ENCODE assay signal across 11 cellular contexts in the genomic region with DNA sequence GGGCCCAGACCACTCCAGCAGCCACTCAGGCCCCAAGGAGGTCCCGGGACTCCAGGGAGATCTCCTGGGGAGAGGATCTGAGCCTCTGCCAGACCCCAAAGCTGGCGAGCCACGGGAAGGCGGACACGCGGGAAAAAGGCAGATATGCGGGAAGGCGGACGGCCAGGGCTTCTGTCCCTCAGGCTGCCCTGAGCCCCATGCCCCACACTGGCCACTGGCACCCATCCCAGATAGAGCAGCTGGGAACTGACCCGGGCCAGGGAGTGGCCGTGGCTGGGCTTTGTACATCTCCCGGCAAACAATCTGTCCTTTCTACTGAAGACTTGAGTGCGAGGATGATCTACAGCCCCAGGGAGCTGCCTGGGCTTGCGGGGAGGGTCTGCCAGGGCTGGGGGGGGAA. TPM values are rescaled to one million over a fixed set of nuclear protein-coding genes. Genes with fewer than 3 reads are reported as not detected.
DNase-seq lines count a peak whose midpoint lies in the region; ATAC-seq, FAIRE-seq and TF ChIP-seq lines count a peak whose summit lies in the region.
"Had no signal": no experiment of that assay in that cellular context is flagged by ENCODE, and none has a peak within 500 bp of the region (broad histone marks: within the 10 kb centered on the region; RNA-seq: fewer than 3 reads in every experiment).

No MANE protein-coding gene starts in this region.

- no peak for TF ChIP-seq POLR2A in testis (IDR thresholded peaks at IDR 0.05)
- TF ChIP-seq POLR2A in GM12891 (IDR thresholded peaks at IDR 0.05; ENCODE audit: low read depth, low read length): no peak

- peak; percentile 42 for DNase-seq in adipocyte (ENCODE audit: low read depth)
- DNase-seq in fibroblast of lung (ENCODE audit: low read depth in 2 of 2): peak; percentile 24 to 82
- peak; percentile 76 for DNase-seq in middle frontal gyrus (ENCODE audit: extremely low spot score, low spot score)
- DNase-seq in testis: peak; percentile 84
- no peak for DNase-seq in GM12891 (ENCODE audit: insufficient read length, low spot score)
- DNase-seq: COR-L47; NCI-H1436 treated with DMSO at 0.1 percent for 48 hours; stimulated activated CD4-positive, alpha-beta T cell treated with anti-CD3 and anti-CD28 coated beads, Interleukin-15, amount 100 ng/mL, for 24 hours had no signal

- WGBS in testis, 2 donors: 52 to 53% methylated on average over 3 to 13 of the region's 14 CpGs

- no peak for FAIRE-seq in GM12891 (lab: Jason Lieb, UNC)

- ATAC-seq in GM19328 (IDR thresholded peaks at IDR 0.05; ENCODE audit: unreplicated experiment) (no peak), GM18870 (IDR thresholded peaks at IDR 0.05; ENCODE audit: unreplicated experiment) (no peak)
- ATAC-seq: stimulated activated memory B cell treated with anti-CD40 and anti-IgM and Interleukin-4, amounts not matched to agents 10 μg/mL and 1 μg/mL and 100 μg/mL, for 72 hours had no signal

- no peak overlapping the region for H2AFZ ChIP-seq in fibroblast of lung (ENCODE audit: low read length)

- no peak overlapping the region for H3K9ac ChIP-seq in adipocyte (ENCODE audit: low read length)
- no peak overlapping the region for H3K9ac ChIP-seq in fibroblast of lung (ENCODE audit: insufficient read depth, low read length)

- H3K4me3 ChIP-seq in adipocyte (ENCODE audit: low read length): no peak overlapping the region
- H3K4me3 ChIP-seq in fibroblast of lung (replicated peaks in 1 of 4; ENCODE audit: control extremely low read depth in 1 of 4, insufficient read depth in 1 of 4, low read depth in 3 of 4, low read length in 4 of 4): no peak overlapping the region
- no peak overlapping the region for H3K4me3 ChIP-seq in testis

- no peak overlapping the region for H3K27ac ChIP-seq in fibroblast of lung (ENCODE audit: insufficient read depth, low read length)
- no peak overlapping the region for H3K27ac ChIP-seq in testis

- no peak overlapping the region for H3K4me2 ChIP-seq in fibroblast of lung (ENCODE audit: extremely low read depth, insufficient read depth, low read length)

- intact Hi-C loops in testis (cut with DNase I; ENCODE audit: low total_unique reads): no loop called here

- no peaks in the 10 kb centered on the region for H4K20me1 ChIP-seq in fibroblast of lung (ENCODE audit: control insufficient read depth, extremely low read depth, insufficient read depth, low read length)

- H3K27me3 ChIP-seq in adipocyte (replicated peaks; ENCODE audit: control insufficient read depth, insufficient read depth, low read length) (no peaks in the 10 kb centered on the region), fibroblast of lung (ENCODE audit: control insufficient read depth, insufficient read depth, low read length) (no peaks in the 10 kb centered on the region), testis (no peaks in the 10 kb centered on the region)

- H3K4me1 ChIP-seq in adipocyte (ENCODE audit: control insufficient read depth, insufficient read depth, low read length) (peaks cover 54% of the 10 kb centered on the region), fibroblast of lung (ENCODE audit: control insufficient read depth, extremely low read depth, insufficient read depth, low read length) (peaks cover 38% of the 10 kb centered on the region), testis (peaks cover 58% of the 10 kb centered on the region)

- H3K36me3 ChIP-seq in adipocyte (ENCODE audit: control insufficient read depth, insufficient read depth, low read length, severe bottlenecking) (no peaks in the 10 kb centered on the region), fibroblast of lung (ENCODE audit: control insufficient read depth, insufficient read depth, low read length) (no peaks in the 10 kb centered on the region), testis (ENCODE audit: low read depth, missing control alignments) (no peaks in the 10 kb centered on the region)

- H3K9me3 ChIP-seq in adipocyte (ENCODE audit: control insufficient read depth, low read length): no peaks in the 10 kb centered on the region
- no peaks in the 10 kb centered on the region for H3K9me3 ChIP-seq in fibroblast of lung (ENCODE audit: control insufficient read depth, insufficient read depth, low read depth, low read length)
- no peaks in the 10 kb centered on the region for H3K9me3 ChIP-seq in testis

- no peaks in the 10 kb centered on the region for H3K79me2 ChIP-seq in fibroblast of lung (ENCODE audit: control insufficient read depth, insufficient read depth, low read length)

- TF ChIP-seq CTCF in fibroblast of lung (conservative IDR thresholded peaks at IDR 0.05 in 1 of 2, IDR thresholded peaks at IDR 0.05 in 1 of 2; ENCODE audit: low read depth in 1 of 2, low read length in 2 of 2) (no peak), testis (IDR thresholded peaks at IDR 0.05) (no peak)

TF ChIP-seq in GM12891, 5 proteins besides CTCF, POLR2A, EP300 and RAD21:
- no peak for TF ChIP-seq TAF1 (IDR thresholded peaks at IDR 0.05; ENCODE audit: low read depth, low read length)
- no peak for TF ChIP-seq POU2F2 (IDR thresholded peaks at IDR 0.05; ENCODE audit: low read depth, low read length)
- no peak for TF ChIP-seq SPI1 (IDR thresholded peaks at IDR 0.05; ENCODE audit: low read depth, low read length)
- no peak for TF ChIP-seq PAX5 (IDR thresholded peaks at IDR 0.05; ENCODE audit: insufficient read depth, low read length, severe bottlenecking)
- no peak for TF ChIP-seq POLR2AphosphoS5 (IDR thresholded peaks at IDR 0.05; ENCODE audit: low read depth, low read length)

RNA-seq across cellular contexts. Expression of gene NOTCH1, which starts 21.1 kb away (rescaled TPM):
- total RNA-seq in fibroblast of lung: 10.9 and 12.1 TPM in 2 replicates
- 0.98 and 3.3 TPM in 2 replicates for polyA plus RNA-seq in fibroblast of lung
- 3.7 and 14.9 TPM in 2 replicates for polyA plus RNA-seq in fibroblast of lung (2012)
- 5.1 and 25.2 TPM in 2 replicates for polyA minus RNA-seq in fibroblast of lung (ENCODE audit: low replicate concordance)
- total RNA-seq in testis: 10 to 100 TPM; 32.4 to 34.1 TPM
- 7.2 TPM for polyA plus RNA-seq in testis (ENCODE audit: insufficient read depth, low read depth, low replicate concordance)
- 7.0 TPM for polyA plus RNA-seq in GM12891 (2012; ENCODE audit: low read depth, missing spikeins)
